ENCODE assay signal across 29 cellular contexts in the genomic region with DNA sequence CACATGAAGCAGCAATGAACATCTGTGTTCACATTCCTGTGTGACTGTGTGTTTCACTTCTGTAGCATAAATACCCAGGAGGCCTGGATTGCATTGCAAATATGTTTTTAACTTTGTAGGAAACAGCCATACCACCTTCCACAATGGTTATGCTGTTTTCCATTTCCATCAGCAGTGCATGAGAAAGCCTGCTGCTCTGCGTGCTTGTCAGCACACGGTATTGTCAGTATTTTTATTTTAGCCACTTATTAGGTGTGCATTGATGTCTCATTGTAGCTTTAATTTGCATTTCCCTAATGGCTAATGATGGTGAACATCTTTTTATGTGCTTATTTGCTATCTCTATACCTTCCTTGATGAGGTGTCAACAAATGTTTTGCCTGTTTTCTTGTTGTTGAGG.
"Had no signal": no experiment of that assay in that cellular context is flagged by ENCODE, and none has a peak within 500 bp of the region (broad histone marks: within the 10 kb centered on the region; RNA-seq: fewer than 3 reads in every experiment).

No MANE protein-coding gene starts in this region.

- H3K4me2 ChIP-seq: smooth muscle cell had no signal

- H3K36me3 ChIP-seq: neutrophil, spleen, suprapubic skin, tibial artery, transverse colon, upper lobe of right lung, uterus had no signal

- H3K27ac ChIP-seq: neutrophil, parathyroid adenoma, psoas muscle, skin epidermis, spleen, suprapubic skin, testis, tibial artery, transverse colon, upper lobe of right lung, uterus had no signal

- DNase-seq: naive thymus-derived CD8-positive, alpha-beta T cell; nephron progenitor cell; nucleus accumbens; posterior cingulate gyrus; psoas muscle; right cardiac atrium; spleen; stimulated activated CD4-positive, alpha-beta T cell treated with anti-CD3 and anti-CD28 coated beads, Interleukin-12 subunit alpha, Interleukin-12 subunit beta, amount 100 ng/mL, for 4 hours; stimulated activated CD4-positive, alpha-beta T cell treated with anti-CD3 and anti-CD28 coated beads, Interleukin-1b, Interleukin-23, amount 100 ng/mL, for 48 hours; stimulated activated CD4-positive, alpha-beta T cell treated with anti-CD3 and anti-CD28 coated beads, Interleukin-4, amount 100 ng/mL, for 1 hour; stimulated activated CD4-positive, alpha-beta T cell treated with anti-CD3 and anti-CD28 coated beads, Interleukin-4, amount 100 ng/mL, for 4 hours; stimulated activated CD8-positive, alpha-beta memory T cell treated with anti-CD3 and anti-CD28 coated beads, Interleukin-4, amount 100 ng/mL, for 48 hours; stimulated activated naive CD4-positive, alpha-beta T cell; stimulated activated naive CD8-positive, alpha-beta T cell treated with anti-CD3 and anti-CD28 coated beads, Interleukin-15, amount 100 ng/mL, for 72 hours; stimulated activated naive CD8-positive, alpha-beta T cell treated with anti-CD3 and anti-CD28 coated beads, Interleukin-15, Interleukin-2, amounts not matched to agents 100 U/mL and 50 U/mL, for 24 hours; substantia nigra; testis; tibial artery; transverse colon; upper lobe of right lung; uterus had no signal

- H3K9me3 ChIP-seq: neutrophil, testis, upper lobe of right lung, uterus had no signal

- H2AFZ ChIP-seq: parathyroid adenoma had no signal

- H3K9ac ChIP-seq: parathyroid adenoma had no signal

- H3K4me3 ChIP-seq: psoas muscle, skin epidermis, smooth muscle cell, spleen, suprapubic skin, testis, tibial artery, transverse colon, upper lobe of right lung, uterus had no signal

- ATAC-seq: naive thymus-derived CD8-positive, alpha-beta T cell; natural killer cell treated with Interleukin-12 subunit alpha and Interleukin-12 subunit beta and Interleukin-15 and Interleukin-18, amount 100 ng/mL, for 72 hours; psoas muscle; right cardiac atrium; sciatic nerve; stimulated activated memory B cell treated with anti-CD40 and anti-IgM and Interleukin-4, amounts not matched to agents 10 μg/mL and 1 μg/mL and 100 μg/mL, for 72 hours; stimulated activated naive CD8-positive, alpha-beta T cell treated with anti-CD3 and anti-CD28 coated beads, Interleukin-15, amount 100 ng/mL, for 72 hours; stimulated activated naive CD8-positive, alpha-beta T cell treated with anti-CD3 and anti-CD28 coated beads, Interleukin-15, Interleukin-2, amounts not matched to agents 100 U/mL and 50 U/mL, for 24 hours; upper lobe of right lung had no signal

- H3K27me3 ChIP-seq: neutrophil, spleen, suprapubic skin, testis, tibial artery, transverse colon, upper lobe of right lung, uterus had no signal

- H3K4me1 ChIP-seq: parathyroid adenoma, psoas muscle, spleen, suprapubic skin, testis, tibial artery, transverse colon, upper lobe of right lung, uterus had no signal

- H3K79me2 ChIP-seq: parathyroid adenoma had no signal
